In the genomic region with DNA sequence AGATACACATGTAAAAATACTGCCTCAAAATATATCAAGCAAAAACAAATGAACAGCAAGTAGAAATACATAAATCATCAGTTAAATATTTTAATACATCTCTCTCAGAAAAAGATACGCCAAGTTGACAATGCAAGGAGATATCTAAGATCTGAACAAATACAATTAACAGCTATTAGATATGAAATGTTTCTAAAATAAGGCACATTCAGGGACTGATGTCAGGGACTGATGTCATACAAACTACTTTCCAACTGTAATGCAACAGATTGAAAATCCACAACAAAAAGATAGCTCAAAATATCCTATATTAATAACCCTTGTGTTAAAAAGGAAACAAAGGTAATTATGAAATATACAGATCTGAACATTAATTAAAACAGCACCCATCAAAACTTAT, we compare ENCODE assay signal across 17 cellular contexts. TPM values are rescaled to one million over a fixed set of nuclear protein-coding genes. Genes with fewer than 3 reads are reported as not detected.
A peak's percentile ranks its signal among the peaks of the same experiment; 100 is the strongest.
DNase-seq lines count a peak whose midpoint lies in the region; ATAC-seq lines count a peak whose summit lies in the region.
"Had no signal": no experiment of that assay in that cellular context is flagged by ENCODE, and none has a peak within 500 bp of the region (broad histone marks: within the 10 kb centered on the region; RNA-seq: fewer than 3 reads in every experiment).

No MANE protein-coding gene starts in this region.

- H3K27ac Mint-ChIP-seq in CD4-positive, CD25-positive, alpha-beta regulatory T cell, result peak overlapping the region; percentile 5 to 67 (median 67)
- H3K27ac Mint-ChIP-seq in CD4-positive, alpha-beta memory T cell, result peak overlapping the region in 6 of 7 donors; percentile 0 to 77 (median 19)
- peak overlapping the region; percentile 53 for H3K27ac Mint-ChIP-seq in activated T-helper 17 cell treated with anti-CD3 and anti-CD28 coated beads, Interleukin-2, amount 50 U/mL, for 72 hours
- peak overlapping the region in 8 of 10 donors; percentile 6 to 74 (median 42) for H3K27ac Mint-ChIP-seq in naive thymus-derived CD8-positive, alpha-beta T cell
- H3K27ac Mint-ChIP-seq: GM23338 had no signal

- no peak for ATAC-seq in CD4-positive, CD25-positive, alpha-beta regulatory T cell (ENCODE audit: low read depth in 2 of 2)
- ATAC-seq in activated T-helper 17 cell treated with anti-CD3 and anti-CD28 coated beads, Interleukin-2, amount 50 U/mL, for 72 hours (replicated peaks), result no peak
- ATAC-seq in naive thymus-derived CD8-positive, alpha-beta T cell, result no peak
- ATAC-seq in GM19455 (IDR thresholded peaks at IDR 0.05; ENCODE audit: unreplicated experiment), result no peak
- ATAC-seq: GM23338, Panc1, Right ventricle myocardium inferior had no signal

- H3K4me3 ChIP-seq in CD4-positive, CD25-positive, alpha-beta regulatory T cell (ENCODE audit: low read depth, low read length), result no peak overlapping the region
- no peak overlapping the region for H3K4me3 ChIP-seq in CD4-positive, alpha-beta memory T cell (ENCODE audit: low read length in 2 of 2)
- H3K4me3 ChIP-seq: GM23338 had no signal

- H3K9me3 Mint-ChIP-seq in CD4-positive, CD25-positive, alpha-beta regulatory T cell, result peaks cover 0 to 4% (median 0%) of the 10 kb centered on the region in 7 donors
- H3K9me3 Mint-ChIP-seq in CD4-positive, alpha-beta memory T cell, result peaks cover 0 to 4% (median 0%) of the 10 kb centered on the region in 8 donors
- H3K9me3 Mint-ChIP-seq in activated T-helper 17 cell treated with anti-CD3 and anti-CD28 coated beads, Interleukin-2, amount 50 U/mL, for 72 hours, result no peaks in the 10 kb centered on the region
- H3K9me3 Mint-ChIP-seq in naive thymus-derived CD8-positive, alpha-beta T cell, result peaks cover 0 to 4% (median 0%) of the 10 kb centered on the region in 9 donors
- H3K9me3 Mint-ChIP-seq: GM23338 had no signal

- H3K4me3 Mint-ChIP-seq in CD4-positive, CD25-positive, alpha-beta regulatory T cell, result peak overlapping the region in 2 of 4 donors; percentile 11 to 59
- H3K4me3 Mint-ChIP-seq in CD4-positive, alpha-beta memory T cell, result peak overlapping the region in 1 of 8 donors; percentile 4
- no peak overlapping the region for H3K4me3 Mint-ChIP-seq in activated T-helper 17 cell treated with anti-CD3 and anti-CD28 coated beads, Interleukin-2, amount 50 U/mL, for 72 hours
- no peak overlapping the region for H3K4me3 Mint-ChIP-seq in naive thymus-derived CD8-positive, alpha-beta T cell
- H3K4me3 Mint-ChIP-seq: CD14-positive monocyte, GM23338 had no signal

- peaks cover 24% of the 10 kb centered on the region for H3K36me3 Mint-ChIP-seq in CD4-positive, CD25-positive, alpha-beta regulatory T cell
- H3K36me3 Mint-ChIP-seq in CD4-positive, alpha-beta memory T cell, result peaks cover 25 to 28% of the 10 kb centered on the region in 2 donors
- H3K36me3 Mint-ChIP-seq in activated T-helper 17 cell treated with anti-CD3 and anti-CD28 coated beads, Interleukin-2, amount 50 U/mL, for 72 hours (ENCODE audit: low read depth), result peaks cover 57% of the 10 kb centered on the region
- peaks cover 3 to 51% (median 39%) of the 10 kb centered on the region in 3 donors for H3K36me3 Mint-ChIP-seq in naive thymus-derived CD8-positive, alpha-beta T cell

- POLR2A ChIA-PET in CD4-positive, alpha-beta memory T cell (lab: Charles Lee; ENCODE audit: partially characterized antibody), result no interaction called here
- POLR2A ChIA-PET in naive thymus-derived CD8-positive, alpha-beta T cell (lab: Charles Lee), result interaction anchor here (1.3 kb wide), 1 partner anchor 22 kb away, joined by 3 read pairs; no protein-coding TSS in a partner anchor

- H3K9me3 ChIP-seq in CD4-positive, CD25-positive, alpha-beta regulatory T cell (ENCODE audit: control insufficient read depth in 2 of 2, low read length in 2 of 2), result no peaks in the 10 kb centered on the region
- no peaks in the 10 kb centered on the region for H3K9me3 ChIP-seq in CD4-positive, alpha-beta memory T cell (ENCODE audit: control insufficient read depth in 1 of 2, low read length in 2 of 2)

- no peak for DNase-seq in CD4-positive, CD25-positive, alpha-beta regulatory T cell
- DNase-seq in CD4-positive, alpha-beta memory T cell, result no peak
- no peak for DNase-seq in naive thymus-derived CD8-positive, alpha-beta T cell
- DNase-seq in stimulated activated CD4-positive, alpha-beta T cell treated with anti-CD3 and anti-CD28 coated beads, Interleukin-4, amount 100 ng/mL, for 24 hours, result no peak
- no peak for DNase-seq in NCI-H2081 treated with DMSO at 0.1 percent for 48 hours (lab: John Stamatoyannopoulos, UW)
- DNase-seq: ACHN, AML-193, HCEC 1CT, KBM-7, NCI-H1105, NCI-H2081 had no signal

- no peak overlapping the region for H3K27ac ChIP-seq in CD4-positive, CD25-positive, alpha-beta regulatory T cell (ENCODE audit: insufficient read depth, low read length, poor library complexity, severe bottlenecking)
- H3K27ac ChIP-seq in CD4-positive, alpha-beta memory T cell (ENCODE audit: low read depth, low read length), result no peak overlapping the region

- peaks cover 13% of the 10 kb centered on the region for H3K36me3 ChIP-seq in CD4-positive, CD25-positive, alpha-beta regulatory T cell (ENCODE audit: control insufficient read depth, insufficient read depth, low read length)
- peaks cover under 1% of the 10 kb centered on the region for H3K36me3 ChIP-seq in CD4-positive, alpha-beta memory T cell (ENCODE audit: insufficient read depth, low read length)

- intact Hi-C loops in CD4-positive, alpha-beta memory T cell (cut with micrococcal nuclease), result loop anchor here (5.0 kb wide), 1 partner anchor 38 kb away; no protein-coding TSS in a partner anchor

- H3K4me1 Mint-ChIP-seq in CD4-positive, CD25-positive, alpha-beta regulatory T cell, result peaks cover 57 to 77% (median 67%) of the 10 kb centered on the region in 4 donors
- H3K4me1 Mint-ChIP-seq in CD4-positive, alpha-beta memory T cell, result peaks cover 51 to 58% (median 56%) of the 10 kb centered on the region in 4 donors
- peaks cover 44% of the 10 kb centered on the region for H3K4me1 Mint-ChIP-seq in activated T-helper 17 cell treated with anti-CD3 and anti-CD28 coated beads, Interleukin-2, amount 50 U/mL, for 72 hours
- H3K4me1 Mint-ChIP-seq in naive thymus-derived CD8-positive, alpha-beta T cell, result peaks cover 31 to 56% (median 51%) of the 10 kb centered on the region in 4 donors

- H3K27me3 Mint-ChIP-seq in CD4-positive, CD25-positive, alpha-beta regulatory T cell, result no peaks in the 10 kb centered on the region
- no peaks in the 10 kb centered on the region for H3K27me3 Mint-ChIP-seq in CD4-positive, alpha-beta memory T cell
- H3K27me3 Mint-ChIP-seq in activated T-helper 17 cell treated with anti-CD3 and anti-CD28 coated beads, Interleukin-2, amount 50 U/mL, for 72 hours, result no peaks in the 10 kb centered on the region
- H3K27me3 Mint-ChIP-seq in naive thymus-derived CD8-positive, alpha-beta T cell, result no peaks in the 10 kb centered on the region

- H3K4me1 ChIP-seq in CD4-positive, CD25-positive, alpha-beta regulatory T cell (ENCODE audit: control insufficient read depth, insufficient read depth, low read length, poor library complexity, severe bottlenecking), result peaks cover 3% of the 10 kb centered on the region
- peaks cover 24% of the 10 kb centered on the region for H3K4me1 ChIP-seq in CD4-positive, alpha-beta memory T cell (ENCODE audit: insufficient read depth, low read length)

- CTCF ChIA-PET in CD4-positive, alpha-beta memory T cell (lab: Charles Lee; ENCODE audit: partially characterized antibody), result interaction anchor here (1.0 to 1.9 kb wide), 2 partner anchors 12 to 307 kb away, joined by 3 to 4 read pairs; no protein-coding TSS in a partner anchor

- no peaks in the 10 kb centered on the region for H3K27me3 ChIP-seq in CD4-positive, CD25-positive, alpha-beta regulatory T cell (ENCODE audit: control insufficient read depth, insufficient read depth, low read length)
- no peaks in the 10 kb centered on the region for H3K27me3 ChIP-seq in CD4-positive, alpha-beta memory T cell (ENCODE audit: insufficient read depth, low read length)

RNA-seq across cellular contexts. Expression of a gene that starts 51.7 kb away (rescaled TPM):
- 179 TPM for total RNA-seq in CD4-positive, CD25-positive, alpha-beta regulatory T cell
- polyA plus RNA-seq in CD4-positive, CD25-positive, alpha-beta regulatory T cell, result 10 to 100 TPM; 33.9 to 69.2 (median 45.0) TPM
- 100 to 1,000 TPM; 138 to 152 TPM for total RNA-seq in CD4-positive, alpha-beta memory T cell
- 10 to 100 TPM; 19.2 to 53.6 TPM for polyA plus RNA-seq in CD4-positive, alpha-beta memory T cell
- total RNA-seq in activated T-helper 17 cell treated with anti-CD3 and anti-CD28 coated beads, Interleukin-2, amount 50 U/mL, for 72 hours, result 10 to 100 TPM; 54.5 to 64.0 TPM
- total RNA-seq in naive thymus-derived CD8-positive, alpha-beta T cell, result 100 to 1,000 TPM; 150 to 159 TPM
- polyA plus RNA-seq in naive thymus-derived CD8-positive, alpha-beta T cell, result 10 to 100 TPM; 27.3 to 53.7 (median 34.3) TPM
